In the genomic region with DNA sequence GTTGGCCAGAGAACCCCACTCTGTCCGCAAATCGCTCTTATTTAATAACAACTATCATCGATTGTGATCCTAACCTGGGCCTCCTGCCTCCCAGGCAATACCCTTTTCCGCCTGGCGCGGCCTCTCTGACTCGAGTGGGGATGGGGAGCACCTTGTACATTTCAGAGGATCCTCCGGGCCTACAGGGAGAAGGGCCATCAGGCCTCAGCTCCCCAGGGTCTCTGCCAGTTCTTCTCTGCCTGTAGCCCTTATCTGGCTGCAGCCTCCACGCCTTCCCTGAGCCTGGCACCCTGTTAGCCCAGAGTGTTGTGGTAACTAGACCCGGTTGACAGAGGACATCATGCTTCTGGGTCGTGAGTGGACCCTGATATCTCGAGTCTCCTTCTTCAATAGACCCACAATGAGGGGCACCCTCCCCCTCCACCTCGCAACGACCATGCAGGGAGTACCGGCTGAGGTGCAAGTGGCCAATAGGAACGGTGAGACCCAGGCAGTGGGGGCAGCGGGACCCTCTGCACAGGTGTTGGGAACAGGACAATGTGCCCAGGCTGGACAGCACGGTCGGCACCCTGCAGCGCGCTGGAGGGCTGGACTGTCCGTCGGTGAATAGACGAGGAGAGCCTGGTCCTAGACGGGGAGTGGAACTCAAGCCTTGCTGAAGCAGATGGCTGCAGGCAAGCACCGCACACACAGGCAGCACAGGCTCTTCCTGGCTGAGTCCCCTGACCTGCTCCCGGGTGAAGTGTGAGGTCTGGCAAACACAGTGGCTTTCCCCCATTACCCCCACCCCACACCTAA, we compare ENCODE assay signal across 1 cellular context.
TF ChIP-seq lines count a peak whose summit lies in the region.

No MANE protein-coding gene starts in this region.

TF ChIP-seq in GM23338, 12 proteins besides CTCF, POLR2A, EP300 and RAD21 (continued from another document):
- TF ChIP-seq, protein P1, sequence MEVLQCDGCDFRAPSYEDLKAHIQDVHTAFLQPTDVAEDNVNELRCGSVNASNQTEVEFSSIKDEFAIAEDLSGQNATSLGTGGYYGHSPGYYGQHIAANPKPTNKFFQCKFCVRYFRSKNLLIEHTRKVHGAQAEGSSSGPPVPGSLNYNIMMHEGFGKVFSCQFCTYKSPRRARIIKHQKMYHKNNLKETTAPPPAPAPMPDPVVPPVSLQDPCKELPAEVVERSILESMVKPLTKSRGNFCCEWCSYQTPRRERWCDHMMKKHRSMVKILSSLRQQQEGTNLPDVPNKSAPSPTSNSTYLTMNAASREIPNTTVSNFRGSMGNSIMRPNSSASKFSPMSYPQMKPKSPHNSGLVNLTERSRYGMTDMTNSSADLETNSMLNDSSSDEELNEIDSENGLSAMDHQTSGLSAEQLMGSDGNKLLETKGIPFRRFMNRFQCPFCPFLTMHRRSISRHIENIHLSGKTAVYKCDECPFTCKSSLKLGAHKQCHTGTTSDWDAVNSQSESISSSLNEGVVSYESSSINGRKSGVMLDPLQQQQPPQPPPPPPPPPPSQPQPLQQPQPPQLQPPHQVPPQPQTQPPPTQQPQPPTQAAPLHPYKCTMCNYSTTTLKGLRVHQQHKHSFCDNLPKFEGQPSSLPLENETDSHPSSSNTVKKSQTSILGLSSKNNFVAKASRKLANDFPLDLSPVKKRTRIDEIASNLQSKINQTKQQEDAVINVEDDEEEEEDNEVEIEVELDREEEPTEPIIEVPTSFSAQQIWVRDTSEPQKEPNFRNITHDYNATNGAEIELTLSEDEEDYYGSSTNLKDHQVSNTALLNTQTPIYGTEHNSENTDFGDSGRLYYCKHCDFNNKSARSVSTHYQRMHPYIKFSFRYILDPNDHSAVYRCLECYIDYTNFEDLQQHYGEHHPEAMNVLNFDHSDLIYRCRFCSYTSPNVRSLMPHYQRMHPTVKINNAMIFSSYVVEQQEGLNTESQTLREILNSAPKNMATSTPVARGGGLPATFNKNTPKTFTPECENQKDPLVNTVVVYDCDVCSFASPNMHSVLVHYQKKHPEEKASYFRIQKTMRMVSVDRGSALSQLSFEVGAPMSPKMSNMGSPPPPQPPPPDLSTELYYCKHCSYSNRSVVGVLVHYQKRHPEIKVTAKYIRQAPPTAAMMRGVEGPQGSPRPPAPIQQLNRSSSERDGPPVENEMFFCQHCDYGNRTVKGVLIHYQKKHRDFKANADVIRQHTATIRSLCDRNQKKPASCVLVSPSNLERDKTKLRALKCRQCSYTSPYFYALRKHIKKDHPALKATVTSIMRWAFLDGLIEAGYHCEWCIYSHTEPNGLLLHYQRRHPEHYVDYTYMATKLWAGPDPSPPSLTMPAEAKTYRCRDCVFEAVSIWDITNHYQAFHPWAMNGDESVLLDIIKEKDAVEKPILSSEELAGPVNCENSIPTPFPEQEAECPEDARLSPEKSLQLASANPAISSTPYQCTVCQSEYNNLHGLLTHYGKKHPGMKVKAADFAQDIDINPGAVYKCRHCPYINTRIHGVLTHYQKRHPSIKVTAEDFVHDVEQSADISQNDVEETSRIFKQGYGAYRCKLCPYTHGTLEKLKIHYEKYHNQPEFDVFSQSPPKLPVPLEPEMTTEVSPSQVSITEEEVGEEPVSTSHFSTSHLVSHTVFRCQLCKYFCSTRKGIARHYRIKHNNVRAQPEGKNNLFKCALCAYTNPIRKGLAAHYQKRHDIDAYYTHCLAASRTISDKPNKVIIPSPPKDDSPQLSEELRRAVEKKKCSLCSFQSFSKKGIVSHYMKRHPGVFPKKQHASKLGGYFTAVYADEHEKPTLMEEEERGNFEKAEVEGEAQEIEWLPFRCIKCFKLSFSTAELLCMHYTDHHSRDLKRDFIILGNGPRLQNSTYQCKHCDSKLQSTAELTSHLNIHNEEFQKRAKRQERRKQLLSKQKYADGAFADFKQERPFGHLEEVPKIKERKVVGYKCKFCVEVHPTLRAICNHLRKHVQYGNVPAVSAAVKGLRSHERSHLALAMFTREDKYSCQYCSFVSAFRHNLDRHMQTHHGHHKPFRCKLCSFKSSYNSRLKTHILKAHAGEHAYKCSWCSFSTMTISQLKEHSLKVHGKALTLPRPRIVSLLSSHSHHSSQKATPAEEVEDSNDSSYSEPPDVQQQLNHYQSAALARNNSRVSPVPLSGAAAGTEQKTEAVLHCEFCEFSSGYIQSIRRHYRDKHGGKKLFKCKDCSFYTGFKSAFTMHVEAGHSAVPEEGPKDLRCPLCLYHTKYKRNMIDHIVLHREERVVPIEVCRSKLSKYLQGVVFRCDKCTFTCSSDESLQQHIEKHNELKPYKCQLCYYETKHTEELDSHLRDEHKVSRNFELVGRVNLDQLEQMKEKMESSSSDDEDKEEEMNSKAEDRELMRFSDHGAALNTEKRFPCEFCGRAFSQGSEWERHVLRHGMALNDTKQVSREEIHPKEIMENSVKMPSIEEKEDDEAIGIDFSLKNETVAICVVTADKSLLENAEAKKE (CRISPR knock-in tag; IDR thresholded peaks at IDR 0.05): no peak
- TF ChIP-seq CREB1 (CRISPR knock-in tag; IDR thresholded peaks at IDR 0.05; ENCODE audit: low read depth) (no peak), EZH2 (IDR thresholded peaks at IDR 0.05; ENCODE audit: low read depth, unreplicated experiment) (no peak), POLR2AphosphoS5 (IDR thresholded peaks at IDR 0.05; ENCODE audit: low read depth) (no peak), EZH2phosphoT487 (IDR thresholded peaks at IDR 0.05; ENCODE audit: unreplicated experiment) (no peak), NANOG (IDR thresholded peaks at IDR 0.05; ENCODE audit: borderline replicate concordance) (no peak), ZNF114 (CRISPR knock-in tag; IDR thresholded peaks at IDR 0.05) (no peak), JUNB (IDR thresholded peaks at IDR 0.05; ENCODE audit: unreplicated experiment) (no peak)
- TF ChIP-seq, protein P2, sequence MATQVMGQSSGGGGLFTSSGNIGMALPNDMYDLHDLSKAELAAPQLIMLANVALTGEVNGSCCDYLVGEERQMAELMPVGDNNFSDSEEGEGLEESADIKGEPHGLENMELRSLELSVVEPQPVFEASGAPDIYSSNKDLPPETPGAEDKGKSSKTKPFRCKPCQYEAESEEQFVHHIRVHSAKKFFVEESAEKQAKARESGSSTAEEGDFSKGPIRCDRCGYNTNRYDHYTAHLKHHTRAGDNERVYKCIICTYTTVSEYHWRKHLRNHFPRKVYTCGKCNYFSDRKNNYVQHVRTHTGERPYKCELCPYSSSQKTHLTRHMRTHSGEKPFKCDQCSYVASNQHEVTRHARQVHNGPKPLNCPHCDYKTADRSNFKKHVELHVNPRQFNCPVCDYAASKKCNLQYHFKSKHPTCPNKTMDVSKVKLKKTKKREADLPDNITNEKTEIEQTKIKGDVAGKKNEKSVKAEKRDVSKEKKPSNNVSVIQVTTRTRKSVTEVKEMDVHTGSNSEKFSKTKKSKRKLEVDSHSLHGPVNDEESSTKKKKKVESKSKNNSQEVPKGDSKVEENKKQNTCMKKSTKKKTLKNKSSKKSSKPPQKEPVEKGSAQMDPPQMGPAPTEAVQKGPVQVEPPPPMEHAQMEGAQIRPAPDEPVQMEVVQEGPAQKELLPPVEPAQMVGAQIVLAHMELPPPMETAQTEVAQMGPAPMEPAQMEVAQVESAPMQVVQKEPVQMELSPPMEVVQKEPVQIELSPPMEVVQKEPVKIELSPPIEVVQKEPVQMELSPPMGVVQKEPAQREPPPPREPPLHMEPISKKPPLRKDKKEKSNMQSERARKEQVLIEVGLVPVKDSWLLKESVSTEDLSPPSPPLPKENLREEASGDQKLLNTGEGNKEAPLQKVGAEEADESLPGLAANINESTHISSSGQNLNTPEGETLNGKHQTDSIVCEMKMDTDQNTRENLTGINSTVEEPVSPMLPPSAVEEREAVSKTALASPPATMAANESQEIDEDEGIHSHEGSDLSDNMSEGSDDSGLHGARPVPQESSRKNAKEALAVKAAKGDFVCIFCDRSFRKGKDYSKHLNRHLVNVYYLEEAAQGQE (IDR thresholded peaks at IDR 0.05; ENCODE audit: unreplicated experiment): no peak
